Comparison of ENCODE assay signal across 12 cellular contexts in genomic region chr5:72427488-72428437, GRCh38.
A peak's percentile ranks its signal among the peaks of the same experiment; 100 is the strongest.
DNase-seq lines count a peak whose midpoint lies in the region; ATAC-seq and TF ChIP-seq lines count a peak whose summit lies in the region.
"Had no signal": no experiment of that assay in that cellular context is flagged by ENCODE, and none has a peak within 500 bp of the region (broad histone marks: within the 10 kb centered on the region; RNA-seq: fewer than 3 reads in every experiment).

No MANE protein-coding gene starts in this region.

- peak; percentile 65 for ATAC-seq in GM21786 (IDR thresholded peaks at IDR 0.05; ENCODE audit: unreplicated experiment)
- ATAC-seq in left lobe of liver, result no peak
- no peak for ATAC-seq in right lobe of liver
- no peak for ATAC-seq in T-cell (replicated peaks in 1 of 4)

- no peak overlapping the region for H3K4me3 Mint-ChIP-seq in T-cell

- intact Hi-C loops in right lobe of liver (cut with DNase I), result no loop called here

- CTCF ChIA-PET in T-cell (lab: Charles Lee), result no interaction called here

- no peak overlapping the region for H3K27ac Mint-ChIP-seq in T-cell

- WGBS in right lobe of liver (ENCODE audit: insufficient coverage, low coverage, low lambda C conversion rate, missing lambda C conversion rate), result 61% methylated on average over 6 of the region's 6 CpGs

- POLR2A ChIA-PET in T-cell (lab: Charles Lee), result no interaction called here

- H3K27ac ChIP-seq in brain microvascular endothelial cell (peak overlapping the region; percentile 9), right lobe of liver (no peak overlapping the region)
- H3K27ac ChIP-seq: neutrophil had no signal

- H3K36me3 ChIP-seq in brain microvascular endothelial cell (replicated peaks) (no peaks in the 10 kb centered on the region), right lobe of liver (no peaks in the 10 kb centered on the region)
- H3K36me3 ChIP-seq: neutrophil had no signal

- no peaks in the 10 kb centered on the region for H3K27me3 ChIP-seq in brain microvascular endothelial cell (replicated peaks)
- H3K27me3 ChIP-seq in right lobe of liver, result no peaks in the 10 kb centered on the region
- H3K27me3 ChIP-seq: neutrophil had no signal

- DNase-seq in brain microvascular endothelial cell (peak; percentile 58), iPS-NIHi7 (ENCODE audit: extremely low spot score) (peak; percentile 65), stromal cell of bone marrow (ENCODE audit: low read depth) (peak; percentile 30), T-helper 1 cell (no peak), left lobe of liver (ENCODE audit: low spot score) (no peak), right lobe of liver (no peak), T-cell (no peak)
- DNase-seq: erythroblast, NCI-H2029 treated with DMSO at 0.1 percent for 48 hours, SW 1271 had no signal

- no peaks in the 10 kb centered on the region for H3K9me3 Mint-ChIP-seq in T-cell

- no peak for TF ChIP-seq CTCF in brain microvascular endothelial cell (IDR thresholded peaks at IDR 0.05; ENCODE audit: low read depth, low read length, missing control alignments)
- TF ChIP-seq CTCF in right lobe of liver (IDR thresholded peaks at IDR 0.05), result no peak

- no peaks in the 10 kb centered on the region for H3K4me1 Mint-ChIP-seq in T-cell

- TF ChIP-seq POLR2A in right lobe of liver (IDR thresholded peaks at IDR 0.05), result no peak

- no peaks in the 10 kb centered on the region for H3K4me1 ChIP-seq in right lobe of liver

- no peaks in the 10 kb centered on the region for H3K36me3 Mint-ChIP-seq in T-cell

- in situ Hi-C loops in brain microvascular endothelial cell (cut with HindIII; ENCODE audit: low pct_ligation_motif_present, low sequenced_read_pairs), result no loop called here

- no peak overlapping the region for H3K4me3 ChIP-seq in brain microvascular endothelial cell (ENCODE audit: low read depth, low read length)
- H3K4me3 ChIP-seq in right lobe of liver, result no peak overlapping the region

- H3K9me3 ChIP-seq in right lobe of liver, result no peaks in the 10 kb centered on the region
- H3K9me3 ChIP-seq: neutrophil had no signal

- H3K27me3 Mint-ChIP-seq in T-cell, result peaks cover 15 to 19% of the 10 kb centered on the region in 2 donors

Comparison
In these comparisons a context has a peak if more than half of its experiments do, and no peak if none do; other contexts are left out.
1. DNase-seq: peak in brain microvascular endothelial cell (single experiment), iPS-NIHi7 (single experiment) and stromal cell of bone marrow (single experiment); none in T-helper 1 cell (0 of 5), left lobe of liver (single experiment), right lobe of liver (0 of 3) and T-cell (0 of 34).